Comparison of ENCODE assay signal across 31 cellular contexts in genomic region chr2:120554625-120555032, GRCh38.
"Had no signal": no experiment of that assay in that cellular context is flagged by ENCODE, and none has a peak within 500 bp of the region (broad histone marks: within the 10 kb centered on the region; RNA-seq: fewer than 3 reads in every experiment).

No MANE protein-coding gene starts in this region.

- H3K27ac Mint-ChIP-seq: activated B cell treated with CpG ODN at 0.5 μM for 24 hours; activated CD8-positive, alpha-beta T cell treated with anti-CD3 and anti-CD28 coated beads for 36 hours; activated naive CD4-positive, alpha-beta T cell treated with anti-CD3 and anti-CD28 coated beads for 36 hours; activated naive CD4-positive, alpha-beta T cell treated with anti-CD3 and anti-CD28 coated beads, Interleukin-2, amount 50 U/mL, for 24 hours; activated naive CD8-positive, alpha-beta T cell treated with anti-CD3 and anti-CD28 coated beads, Interleukin-2, amount 10 ng/mL, durations not matched to agents 7 days and 5 days; activated T-helper 1 cell treated with anti-CD3 and anti-CD28 coated beads, Interleukin-12 subunit alpha, Interleukin-12 subunit beta, Interleukin-2, Interleukin-4 antibody, amounts not matched to agents 30 ng/mL and 10 ng/mL and 1 ng/mL, durations not matched to agents 14 hours and 24 hours and 36 hours; activated T-helper 2 cell treated with anti-CD3 and anti-CD28 coated beads, Interferon-gamma antibody, Interleukin-2, Interleukin-4, amounts not matched to agents 10 μg/mL and 5 μg/mL and 100 μg/mL, durations not matched to agents 14 hours and 24 hours and 36 hours; dendritic cell treated with granulocyte-macrophage colony-stimulating factor and Interleukin-4, amounts not matched to agents 40 ng/mL and 50 ng/mL, for 4 days; endodermal cell; T-helper 17 cell; T-helper 2 cell treated with Interferon-gamma antibody and Interleukin-4, amounts not matched to agents 5 μg/mL and 100 μg/mL, for 36 hours had no signal

- H3K36me3 ChIP-seq: ascending aorta, breast epithelium, WERI-Rb-1 had no signal

- H3K4me3 Mint-ChIP-seq: activated B cell treated with CpG ODN at 0.5 μM for 24 hours; activated CD8-positive, alpha-beta T cell treated with anti-CD3 and anti-CD28 coated beads for 36 hours; activated naive CD4-positive, alpha-beta T cell treated with anti-CD3 and anti-CD28 coated beads for 36 hours; activated naive CD4-positive, alpha-beta T cell treated with anti-CD3 and anti-CD28 coated beads, Interleukin-2, amount 50 U/mL, for 24 hours; activated naive CD8-positive, alpha-beta T cell treated with anti-CD3 and anti-CD28 coated beads, Interleukin-2, amount 10 ng/mL, durations not matched to agents 7 days and 5 days; activated T-helper 1 cell treated with anti-CD3 and anti-CD28 coated beads, Interleukin-12 subunit alpha, Interleukin-12 subunit beta, Interleukin-2, Interleukin-4 antibody, amounts not matched to agents 30 ng/mL and 10 ng/mL and 1 ng/mL, durations not matched to agents 14 hours and 24 hours and 36 hours; brain; central memory CD8-positive, alpha-beta T cell; dendritic cell treated with granulocyte-macrophage colony-stimulating factor and Interleukin-4, amounts not matched to agents 40 ng/mL and 50 ng/mL, for 4 days; endodermal cell; T-helper 17 cell; T-helper 2 cell treated with Interferon-gamma antibody and Interleukin-4, amounts not matched to agents 5 μg/mL and 100 μg/mL, for 36 hours had no signal

- H3K4me1 Mint-ChIP-seq: activated B cell treated with CpG ODN at 0.5 μM for 24 hours; central memory CD8-positive, alpha-beta T cell had no signal

- H3K36me3 Mint-ChIP-seq: activated naive CD4-positive, alpha-beta T cell treated with anti-CD3 and anti-CD28 coated beads, Interleukin-2, amount 50 U/mL, for 24 hours; activated naive CD8-positive, alpha-beta T cell treated with anti-CD3 and anti-CD28 coated beads, Interleukin-2, amount 10 ng/mL, durations not matched to agents 7 days and 5 days; brain had no signal

- DNase-seq: activated B cell treated with CpG ODN at 0.5 μM for 24 hours; activated CD4-positive, alpha-beta T cell treated with anti-CD3 and anti-CD28 coated beads for 48 hours; activated CD4-positive, alpha-beta T cell treated with anti-CD3 and anti-CD28 coated beads, Interleukin-2, amount 50 U/mL, for 1 hour; activated CD4-positive, alpha-beta T cell treated with anti-CD3 and anti-CD28 coated beads, Interleukin-2, amount 50 U/mL, for 48 hours; activated CD8-positive, alpha-beta memory T cell treated with anti-CD3 and anti-CD28 coated beads for 24 hours; activated CD8-positive, alpha-beta T cell treated with anti-CD3 and anti-CD28 coated beads for 36 hours; activated effector memory CD4-positive, alpha-beta T cell treated with anti-CD3 and anti-CD28 coated beads, Interleukin-2, amount 50 U/mL, for 16 hours; activated naive CD4-positive, alpha-beta T cell treated with anti-CD3 and anti-CD28 coated beads for 36 hours; activated naive CD8-positive, alpha-beta T cell treated with anti-CD3 and anti-CD28 coated beads, Interleukin-2, amount 10 ng/mL, durations not matched to agents 7 days and 5 days; activated T-cell treated with anti-CD3 and anti-CD28 coated beads, Interleukin-2, amount 50 U/mL, for 48 hours; dorsolateral prefrontal cortex; effector memory CD4-positive, alpha-beta T cell; endodermal cell; foreskin fibroblast; head of caudate nucleus; T-helper 17 cell; T1000; WERI-Rb-1 had no signal

- H3K9me3 Mint-ChIP-seq: activated B cell treated with CpG ODN at 0.5 μM for 24 hours; activated CD8-positive, alpha-beta T cell treated with anti-CD3 and anti-CD28 coated beads for 36 hours; activated naive CD4-positive, alpha-beta T cell treated with anti-CD3 and anti-CD28 coated beads for 36 hours; activated naive CD4-positive, alpha-beta T cell treated with anti-CD3 and anti-CD28 coated beads, Interleukin-2, amount 50 U/mL, for 24 hours; activated naive CD8-positive, alpha-beta T cell treated with anti-CD3 and anti-CD28 coated beads, Interleukin-2, amount 10 ng/mL, durations not matched to agents 7 days and 5 days; activated T-helper 1 cell treated with anti-CD3 and anti-CD28 coated beads, Interleukin-12 subunit alpha, Interleukin-12 subunit beta, Interleukin-2, Interleukin-4 antibody, amounts not matched to agents 30 ng/mL and 10 ng/mL and 1 ng/mL, durations not matched to agents 14 hours and 24 hours and 36 hours; activated T-helper 2 cell treated with anti-CD3 and anti-CD28 coated beads, Interferon-gamma antibody, Interleukin-2, Interleukin-4, amounts not matched to agents 10 μg/mL and 5 μg/mL and 100 μg/mL, durations not matched to agents 14 hours and 24 hours and 36 hours; central memory CD8-positive, alpha-beta T cell; dendritic cell treated with granulocyte-macrophage colony-stimulating factor and Interleukin-4, amounts not matched to agents 40 ng/mL and 50 ng/mL, for 4 days; endodermal cell; T-helper 2 cell treated with Interferon-gamma antibody and Interleukin-4, amounts not matched to agents 5 μg/mL and 100 μg/mL, for 36 hours had no signal

- H3K9me3 ChIP-seq: ascending aorta, breast epithelium had no signal

- H3K27me3 ChIP-seq: ascending aorta, breast epithelium had no signal

- H3K27ac ChIP-seq: ascending aorta, breast epithelium, coronary artery, dorsolateral prefrontal cortex, WERI-Rb-1 had no signal

- FAIRE-seq: frontal cortex had no signal

- H3K4me3 ChIP-seq: ascending aorta, breast epithelium, coronary artery, dorsolateral prefrontal cortex had no signal

- ATAC-seq: activated CD4-positive, CD25-positive, alpha-beta regulatory T cell treated with anti-CD3 and anti-CD28 coated beads, Interleukin-2, amount 50 U/mL, for 24 hours; activated CD8-positive, alpha-beta T cell treated with anti-CD3 and anti-CD28 coated beads for 36 hours; esophagus mucosa; T-helper 17 cell had no signal
